ENCODE assay signal across 3 cellular contexts in genomic region chr1:83889707-83890106, GRCh38.
TF ChIP-seq lines count a peak whose summit lies in the region.

No MANE protein-coding gene starts in this region.

TF ChIP-seq in SK-N-SH treated with all-trans-retinoic acid at 6 μM for 48 hours, 23 proteins besides CTCF, POLR2A, EP300 and RAD21 (continued from another document):
- TF ChIP-seq, protein P1, sequence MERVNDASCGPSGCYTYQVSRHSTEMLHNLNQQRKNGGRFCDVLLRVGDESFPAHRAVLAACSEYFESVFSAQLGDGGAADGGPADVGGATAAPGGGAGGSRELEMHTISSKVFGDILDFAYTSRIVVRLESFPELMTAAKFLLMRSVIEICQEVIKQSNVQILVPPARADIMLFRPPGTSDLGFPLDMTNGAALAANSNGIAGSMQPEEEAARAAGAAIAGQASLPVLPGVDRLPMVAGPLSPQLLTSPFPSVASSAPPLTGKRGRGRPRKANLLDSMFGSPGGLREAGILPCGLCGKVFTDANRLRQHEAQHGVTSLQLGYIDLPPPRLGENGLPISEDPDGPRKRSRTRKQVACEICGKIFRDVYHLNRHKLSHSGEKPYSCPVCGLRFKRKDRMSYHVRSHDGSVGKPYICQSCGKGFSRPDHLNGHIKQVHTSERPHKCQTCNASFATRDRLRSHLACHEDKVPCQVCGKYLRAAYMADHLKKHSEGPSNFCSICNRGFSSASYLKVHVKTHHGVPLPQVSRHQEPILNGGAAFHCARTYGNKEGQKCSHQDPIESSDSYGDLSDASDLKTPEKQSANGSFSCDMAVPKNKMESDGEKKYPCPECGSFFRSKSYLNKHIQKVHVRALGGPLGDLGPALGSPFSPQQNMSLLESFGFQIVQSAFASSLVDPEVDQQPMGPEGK (CRISPR knock-in tag; IDR thresholded peaks at IDR 0.05; ENCODE audit: borderline replicate concordance): no peak

TF ChIP-seq in endothelial cell of umbilical vein, 7 proteins besides CTCF, POLR2A, EP300 and RAD21 (continued from another document):
- no peak for TF ChIP-seq JUN (IDR thresholded peaks at IDR 0.05; ENCODE audit: borderline replicate concordance, insufficient read depth, insufficient read length, low read depth)

TF ChIP-seq in HEK293T, 16 proteins besides CTCF, POLR2A, EP300 and RAD21 (continued from another document):
- no peak for TF ChIP-seq HDGF (IDR thresholded peaks at IDR 0.05; ENCODE audit: borderline replicate concordance)
- no peak for TF ChIP-seq FOXA1 (IDR thresholded peaks at IDR 0.05)
- TF ChIP-seq BHLHE40 (IDR thresholded peaks at IDR 0.05; ENCODE audit: borderline replicate concordance): no peak
- no peak for TF ChIP-seq PKNOX1 (IDR thresholded peaks at IDR 0.05)
